Comparison of ENCODE assay signal across 8 cellular contexts in genomic region chr9:131422241-131422792, GRCh38. TPM values are rescaled to one million over a fixed set of nuclear protein-coding genes. Genes with fewer than 3 reads are reported as not detected.
A peak's percentile ranks its signal among the peaks of the same experiment; 100 is the strongest.
DNase-seq lines count a peak whose midpoint lies in the region; ATAC-seq and TF ChIP-seq lines count a peak whose summit lies in the region.

No MANE protein-coding gene starts in this region.

- CTCF ChIA-PET in activated naive CD4-positive, alpha-beta T cell treated with anti-CD3 and anti-CD28 coated beads for 36 hours (lab: Charles Lee) = interaction anchor here (0.5 to 0.7 kb wide), 3 partner anchors 15 to 455 kb away, joined by 3 to 4 read pairs (median 3); no protein-coding TSS in a partner anchor

- H3K36me3 ChIP-seq in ascending aorta (no peaks in the 10 kb centered on the region), kidney epithelial cell (ENCODE audit: control insufficient read depth, insufficient read depth, low read length) (no peaks in the 10 kb centered on the region)

- H3K27ac ChIP-seq in ascending aorta = peak overlapping the region; percentile 46 to 76

- H3K9me3 ChIP-seq in ascending aorta = no peaks in the 10 kb centered on the region

- no peak overlapping the region for H3K4me3 Mint-ChIP-seq in activated naive CD4-positive, alpha-beta T cell treated with anti-CD3 and anti-CD28 coated beads for 36 hours
- H3K4me3 Mint-ChIP-seq in type B pancreatic cell = peak overlapping the region; percentile 68

- intact Hi-C loops in activated naive CD4-positive, alpha-beta T cell treated with anti-CD3 and anti-CD28 coated beads for 36 hours (cut with micrococcal nuclease) = no loop called here
- intact Hi-C loops in ascending aorta (cut with DNase I) = no loop called here

- H3K27me3 ChIP-seq in ascending aorta (no peaks in the 10 kb centered on the region), kidney epithelial cell (ENCODE audit: control insufficient read depth, insufficient read depth, low read length) (no peaks in the 10 kb centered on the region)

- H3K27me3 Mint-ChIP-seq in activated naive CD4-positive, alpha-beta T cell treated with anti-CD3 and anti-CD28 coated beads for 36 hours (ENCODE audit: low read depth) = no peaks in the 10 kb centered on the region
- H3K27me3 Mint-ChIP-seq in type B pancreatic cell = no peaks in the 10 kb centered on the region

- ATAC-seq in GM21423 (IDR thresholded peaks at IDR 0.05; ENCODE audit: unreplicated experiment) (no peak), GM18517 (IDR thresholded peaks at IDR 0.05; ENCODE audit: unreplicated experiment) (no peak)

- peaks cover 76% of the 10 kb centered on the region for H3K4me1 Mint-ChIP-seq in activated naive CD4-positive, alpha-beta T cell treated with anti-CD3 and anti-CD28 coated beads for 36 hours (ENCODE audit: low read depth)
- peaks cover 55% of the 10 kb centered on the region for H3K4me1 Mint-ChIP-seq in type B pancreatic cell (ENCODE audit: unreplicated experiment)

- H3K4me1 ChIP-seq in ascending aorta = peaks cover 30 to 61% of the 10 kb centered on the region in 2 donors

- H3K36me3 Mint-ChIP-seq in activated naive CD4-positive, alpha-beta T cell treated with anti-CD3 and anti-CD28 coated beads for 36 hours (ENCODE audit: low read depth) = peaks cover 24% of the 10 kb centered on the region
- H3K36me3 Mint-ChIP-seq in type B pancreatic cell = peaks cover 7% of the 10 kb centered on the region

- H3K9me3 Mint-ChIP-seq in activated naive CD4-positive, alpha-beta T cell treated with anti-CD3 and anti-CD28 coated beads for 36 hours = no peaks in the 10 kb centered on the region
- H3K9me3 Mint-ChIP-seq in type B pancreatic cell = no peaks in the 10 kb centered on the region

- H3K27ac Mint-ChIP-seq in activated naive CD4-positive, alpha-beta T cell treated with anti-CD3 and anti-CD28 coated beads for 36 hours = peak overlapping the region; percentile 59
- H3K27ac Mint-ChIP-seq in type B pancreatic cell = peak overlapping the region; percentile 84

- H3K4me3 ChIP-seq in ascending aorta (no peak overlapping the region), kidney epithelial cell (ENCODE audit: low read depth, low read length) (no peak overlapping the region)

- no peak for DNase-seq in activated naive CD4-positive, alpha-beta T cell treated with anti-CD3 and anti-CD28 coated beads for 36 hours
- no peak for DNase-seq in activated naive CD4-positive, alpha-beta T cell treated with anti-CD3 and anti-CD28 coated beads, Interleukin-2, amount 50 U/mL, for 16 hours
- no peak for DNase-seq in ascending aorta (ENCODE audit: low spot score in 2 of 2)
- no peak for DNase-seq in kidney epithelial cell (ENCODE audit: low read depth)
- no peak for DNase-seq in type B pancreatic cell (ENCODE audit: extremely low spot score, unreplicated experiment)
- no peak for DNase-seq in NCI-H1105 (lab: John Stamatoyannopoulos, UW)

- TF ChIP-seq CTCF in ascending aorta (IDR thresholded peaks at IDR 0.05) = no peak
- TF ChIP-seq CTCF in kidney epithelial cell (IDR thresholded peaks at IDR 0.05; ENCODE audit: insufficient read depth, low read length, poor library complexity, severe bottlenecking) = peak; percentile 29
- TF ChIP-seq CTCF in type B pancreatic cell (conservative IDR thresholded peaks at IDR 0.05) = no peak

RNA-seq across cellular contexts. Expression of gene PRRC2B, which starts 28.4 kb away (rescaled TPM):
- total RNA-seq in activated naive CD4-positive, alpha-beta T cell treated with anti-CD3 and anti-CD28 coated beads for 36 hours = 100 to 1,000 TPM; 157 to 171 TPM
- total RNA-seq in ascending aorta = 199 TPM
- 158 and 169 TPM in 2 replicates for total RNA-seq in kidney epithelial cell
- total RNA-seq in type B pancreatic cell (ENCODE audit: low replicate concordance) = 225 and 300 TPM in 2 replicates
